In genomic region chr10:98019784-98020183, GRCh38 we compare ENCODE assay signal across 24 cellular contexts. TPM values are rescaled to one million over a fixed set of nuclear protein-coding genes. Genes with fewer than 3 reads are reported as not detected.
A peak's percentile ranks its signal among the peaks of the same experiment; 100 is the strongest.
DNase-seq lines count a peak whose midpoint lies in the region; TF ChIP-seq lines count a peak whose summit lies in the region.
"Had no signal": no experiment of that assay in that cellular context is flagged by ENCODE, and none has a peak within 500 bp of the region (broad histone marks: within the 10 kb centered on the region; RNA-seq: fewer than 3 reads in every experiment).

No MANE protein-coding gene starts in this region.

- no peaks in the 10 kb centered on the region for H3K36me3 ChIP-seq in endodermal cell (ENCODE audit: control insufficient read depth, insufficient read depth, low read length)
- no peaks in the 10 kb centered on the region for H3K36me3 ChIP-seq in right atrium auricular region
- H3K36me3 ChIP-seq: BE2C; BLaER1 treated with 17β-estradiol and CSF1 and Interleukin-3, amounts not matched to agents 10 nM and 100 nM had no signal

- no peaks in the 10 kb centered on the region for H3K36me3 Mint-ChIP-seq in activated naive CD4-positive, alpha-beta T cell treated with anti-CD3 and anti-CD28 coated beads, Interleukin-2, amount 50 U/mL, for 24 hours
- H3K36me3 Mint-ChIP-seq in endodermal cell (ENCODE audit: low read depth) = no peaks in the 10 kb centered on the region
- H3K36me3 Mint-ChIP-seq: CD14-positive monocyte; CD8-positive, alpha-beta memory T cell had no signal

- H3K4me3 ChIP-seq in endodermal cell (ENCODE audit: low read length) = no peak overlapping the region
- H3K4me3 ChIP-seq in right atrium auricular region = no peak overlapping the region
- H3K4me3 ChIP-seq: A549; BLaER1 treated with 17β-estradiol and CSF1 and Interleukin-3, amounts not matched to agents 10 nM and 100 nM; GM12878; GM23248 had no signal

- H3K4me1 Mint-ChIP-seq in activated naive CD4-positive, alpha-beta T cell treated with anti-CD3 and anti-CD28 coated beads, Interleukin-2, amount 50 U/mL, for 24 hours = no peaks in the 10 kb centered on the region
- H3K4me1 Mint-ChIP-seq in endodermal cell = no peaks in the 10 kb centered on the region
- H3K4me1 Mint-ChIP-seq: CD14-positive monocyte; CD8-positive, alpha-beta memory T cell; H9 had no signal

- WGBS in endodermal cell (ENCODE audit: insufficient coverage in 1 of 2, insufficient read length in 1 of 2), 2 experiments = 79 to 89% methylated on average over 2 to 4 of the region's 4 CpGs

- H3K9ac ChIP-seq in endodermal cell (ENCODE audit: extremely low read depth, low read length, poor library complexity, severe bottlenecking) = no peak overlapping the region
- H3K9ac ChIP-seq: BLaER1 treated with 17β-estradiol and CSF1 and Interleukin-3, amounts not matched to agents 10 nM and 100 nM; GM23248 had no signal

- H3K4me3 Mint-ChIP-seq in activated naive CD4-positive, alpha-beta T cell treated with anti-CD3 and anti-CD28 coated beads, Interleukin-2, amount 50 U/mL, for 24 hours = no peak overlapping the region
- H3K4me3 Mint-ChIP-seq in endodermal cell = no peak overlapping the region
- H3K4me3 Mint-ChIP-seq: CD14-positive monocyte; CD4-positive, alpha-beta T cell; CD8-positive, alpha-beta memory T cell; H9; HFFc6 had no signal

- peaks cover 10% of the 10 kb centered on the region for H3K27me3 Mint-ChIP-seq in activated naive CD4-positive, alpha-beta T cell treated with anti-CD3 and anti-CD28 coated beads, Interleukin-2, amount 50 U/mL, for 24 hours
- peaks cover 20% of the 10 kb centered on the region for H3K27me3 Mint-ChIP-seq in endodermal cell (ENCODE audit: insufficient read depth)

- DNase-seq in NCI-H2171 treated with DMSO at 0.1 percent for 48 hours (lab: John Stamatoyannopoulos, UW) = peak; percentile 28
- no peak for DNase-seq in NCI-H2171 (lab: John Stamatoyannopoulos, UW)
- no peak for DNase-seq in activated naive CD4-positive, alpha-beta T cell treated with anti-CD3 and anti-CD28 coated beads, Interleukin-2, amount 50 U/mL, for 16 hours
- DNase-seq in endodermal cell = peak; percentile 29
- no peak for DNase-seq in NCI-H2107 treated with DMSO at 0.1 percent for 48 hours (lab: John Stamatoyannopoulos, UW; ENCODE audit: unreplicated experiment)
- no peak for DNase-seq in right atrium auricular region (ENCODE audit: low spot score)
- DNase-seq: 8988T; ACHN; AML-193; BE2C; CD4-positive, alpha-beta T cell; CD8-positive, alpha-beta memory T cell; DMS 273 treated with DMSO at 0.1 percent for 48 hours; DMS79; EL; GDM1; GM23248; H9; HFFc6 had no signal

- H3K27ac ChIP-seq in endodermal cell (ENCODE audit: low read depth, low read length) (no peak overlapping the region), right atrium auricular region (no peak overlapping the region)
- H3K27ac ChIP-seq: A549; BLaER1 treated with 17β-estradiol and CSF1 and Interleukin-3, amounts not matched to agents 10 nM and 100 nM; GM23248 had no signal

- TF ChIP-seq CTCF in endodermal cell (conservative IDR thresholded peaks at IDR 0.05) = no peak
- TF ChIP-seq CTCF in right atrium auricular region (IDR thresholded peaks at IDR 0.05) = no peak

- H3K27me3 ChIP-seq in endodermal cell (ENCODE audit: control insufficient read depth, insufficient read depth, low read length, poor library complexity, severe bottlenecking) (peaks cover 12% of the 10 kb centered on the region), right atrium auricular region (no peaks in the 10 kb centered on the region)
- H3K27me3 ChIP-seq: BE2C; BLaER1 treated with 17β-estradiol and CSF1 and Interleukin-3, amounts not matched to agents 10 nM and 100 nM had no signal

- H3K9me3 Mint-ChIP-seq in activated naive CD4-positive, alpha-beta T cell treated with anti-CD3 and anti-CD28 coated beads, Interleukin-2, amount 50 U/mL, for 24 hours = no peaks in the 10 kb centered on the region
- no peaks in the 10 kb centered on the region for H3K9me3 Mint-ChIP-seq in endodermal cell
- H3K9me3 Mint-ChIP-seq: CD14-positive monocyte; CD4-positive, alpha-beta T cell; CD8-positive, alpha-beta memory T cell; H9; HFFc6 had no signal

- H3K4me1 ChIP-seq in endodermal cell (ENCODE audit: control insufficient read depth, insufficient read depth, low read length) (no peaks in the 10 kb centered on the region), right atrium auricular region (no peaks in the 10 kb centered on the region)
- H3K4me1 ChIP-seq: A549, BE2C had no signal

- peak overlapping the region; percentile 2 for H3K27ac Mint-ChIP-seq in activated naive CD4-positive, alpha-beta T cell treated with anti-CD3 and anti-CD28 coated beads, Interleukin-2, amount 50 U/mL, for 24 hours
- no peak overlapping the region for H3K27ac Mint-ChIP-seq in endodermal cell
- H3K27ac Mint-ChIP-seq: CD4-positive, alpha-beta T cell; H9; HFFc6 had no signal

- no peaks in the 10 kb centered on the region for H3K9me3 ChIP-seq in endodermal cell (ENCODE audit: control insufficient read depth, low read length)
- H3K9me3 ChIP-seq in right atrium auricular region = no peaks in the 10 kb centered on the region
- H3K9me3 ChIP-seq: A549; BE2C; BLaER1 treated with 17β-estradiol and CSF1 and Interleukin-3, amounts not matched to agents 10 nM and 100 nM had no signal

RNA-seq across cellular contexts. Expression of gene CRTAC1, which starts 10.6 kb away (rescaled TPM):
- total RNA-seq in endodermal cell (under 1 TPM; 0.13 to 0.24 TPM), right atrium auricular region (1 to 10 TPM; 3.5 to 5.6 TPM)
- polyA plus RNA-seq in endodermal cell (2013, experiment 1 of 2) = 1.00 TPM
- 1.5 TPM for polyA plus RNA-seq in endodermal cell (2013, experiment 2 of 2)
- total RNA-seq: CD4-positive, alpha-beta T cell; CD8-positive, alpha-beta memory T cell; GM23248; HFFc6 had no signal
- polyA plus RNA-seq: CD14-positive monocyte; CD8-positive, alpha-beta memory T cell; GM12878; GM23248 had no signal

Comparison
In these comparisons a context has a peak if more than half of its experiments do, and no peak if none do; other contexts are left out.
1. DNase-seq: peak in NCI-H2171 treated with DMSO at 0.1 percent for 48 hours (single experiment) and endodermal cell (single experiment); none in NCI-H2171 (single experiment), activated naive CD4-positive, alpha-beta T cell treated with anti-CD3 and anti-CD28 coated beads, Interleukin-2, amount 50 U/mL, for 16 hours (single experiment), NCI-H2107 treated with DMSO at 0.1 percent for 48 hours (single experiment) and right atrium auricular region (single experiment).